ENCODE assay signal across 8 cellular contexts in the genomic region with DNA sequence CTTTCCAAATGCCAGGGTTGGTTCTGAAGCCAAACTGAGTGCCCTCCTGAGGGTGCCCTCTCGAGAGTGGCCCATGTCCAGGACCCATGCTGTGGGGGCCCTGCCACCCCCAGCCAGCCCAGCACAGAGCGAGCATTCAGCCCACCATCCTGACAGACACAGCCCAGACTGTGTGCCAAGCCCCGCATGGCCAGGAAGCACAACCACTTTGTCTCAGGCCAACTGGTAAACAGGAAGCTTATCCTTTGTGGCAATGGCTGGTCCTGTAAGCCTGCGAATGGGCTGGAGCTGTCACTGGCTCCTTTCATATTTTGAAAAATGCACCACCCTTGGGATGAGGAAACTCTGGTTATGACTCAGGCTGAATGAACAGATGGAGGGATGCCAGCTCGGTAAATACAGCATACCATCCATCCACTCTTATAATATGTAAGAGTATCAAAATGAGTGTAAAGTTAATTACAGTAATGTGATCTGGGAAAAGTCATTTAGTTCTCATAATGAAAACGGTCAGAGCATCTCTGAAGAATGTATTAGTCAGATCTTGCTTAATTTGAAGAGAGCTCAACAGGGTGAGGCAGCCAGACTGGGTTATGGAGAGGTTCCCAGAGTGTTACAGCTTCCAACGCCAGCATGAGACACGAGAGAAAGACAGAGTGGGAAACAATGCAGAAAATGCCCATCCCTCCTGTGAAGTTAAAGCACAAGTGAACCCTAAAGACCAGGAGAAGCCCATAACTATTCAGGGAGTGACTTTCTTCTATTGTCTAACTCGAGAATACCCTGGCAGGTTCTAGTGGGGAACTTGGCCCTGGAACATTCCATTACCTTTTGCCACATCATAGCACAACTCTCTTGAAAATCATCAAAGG.
A peak's percentile ranks its signal among the peaks of the same experiment; 100 is the strongest.
DNase-seq lines count a peak whose midpoint lies in the region; ATAC-seq, FAIRE-seq and TF ChIP-seq lines count a peak whose summit lies in the region.

No MANE protein-coding gene starts in this region.

- no peaks in the 10 kb centered on the region for H3K9me3 ChIP-seq in kidney (ENCODE audit: control insufficient read depth in 1 of 2, low read length in 2 of 2)
- H3K9me3 ChIP-seq in spleen: no peaks in the 10 kb centered on the region

- ATAC-seq in GM21390 (IDR thresholded peaks at IDR 0.05; ENCODE audit: unreplicated experiment): peak; percentile 19
- ATAC-seq in T-cell (replicated peaks in 1 of 4): peak; percentile 6 to 17 (median 7)

- H3K9ac ChIP-seq in kidney (ENCODE audit: low read length in 2 of 2): peak overlapping the region in 1 of 2 donors; percentile 47

- peaks cover 5 to 8% of the 10 kb centered on the region in 2 donors for H3K36me3 ChIP-seq in kidney (ENCODE audit: control insufficient read depth in 1 of 2, insufficient read depth in 2 of 2, low read length in 2 of 2)
- H3K36me3 ChIP-seq in spleen: peaks cover 0 to 39% (median 3%) of the 10 kb centered on the region in 6 donors

- TF ChIP-seq CTCF in kidney (IDR thresholded peaks at IDR 0.05; ENCODE audit: borderline replicate concordance, extremely low read depth, insufficient read depth) (no peak), spleen (IDR thresholded peaks at IDR 0.05 in 8 of 11, conservative IDR thresholded peaks at IDR 0.05 in 3 of 11) (no peak)

- 4 to 13% (median 8%) methylated on average over 8 to 9 of the region's 9 CpGs for WGBS in spleen, 5 donors

- TF ChIP-seq POLR2A in spleen (IDR thresholded peaks at IDR 0.05): no peak

- POLR2A ChIA-PET in T-cell (lab: Charles Lee): interaction anchor here (0.8 to 3.6 kb wide), 5 partner anchors 21 to 65 kb away, joined by 3 to 88 read pairs (median 5); a partner anchor contains a TSS

- CTCF ChIA-PET in T-cell (lab: Charles Lee): interaction anchor here (0.5 to 4.3 kb wide), 9 partner anchors 9 to 1340 kb away, joined by 3 to 54 read pairs (median 9); a partner anchor contains a TSS

- peak overlapping the region; percentile 99 to 100 for H3K27ac Mint-ChIP-seq in T-cell

- no peak for FAIRE-seq in kidney (lab: Jason Lieb, UNC)

- H3K27me3 Mint-ChIP-seq in T-cell: no peaks in the 10 kb centered on the region

- no peaks in the 10 kb centered on the region for H3K27me3 ChIP-seq in spleen (replicated peaks in 1 of 7)

- no peak overlapping the region for H3K4me3 ChIP-seq in kidney (ENCODE audit: low read length in 2 of 2)
- peak overlapping the region in 6 of 8 donors; percentile 6 to 61 (median 17) for H3K4me3 ChIP-seq in spleen

- intact Hi-C loops in kidney (cut with DNase I) (no loop called here), spleen (cut with DNase I; ENCODE audit: low total_unique reads) (no loop called here)

- H3K4me1 ChIP-seq in kidney (ENCODE audit: control insufficient read depth in 1 of 2, insufficient read depth in 1 of 2, low read depth in 1 of 2, low read length in 2 of 2) (peaks cover 26 to 45% of the 10 kb centered on the region in 2 donors), spleen (peaks cover 60 to 98% (median 93%) of the 10 kb centered on the region in 6 donors)

- H3K4me1 Mint-ChIP-seq in T-cell: peaks cover 95 to 99% (median 97%) of the 10 kb centered on the region in 3 donors

- peak overlapping the region; percentile 69 to 78 (median 76) for H3K4me3 Mint-ChIP-seq in T-cell

- H3K9me3 Mint-ChIP-seq in T-cell: no peaks in the 10 kb centered on the region

- H3K27ac ChIP-seq in caudate nucleus (ENCODE audit: low read depth, low read length) (peak overlapping the region; percentile 80), kidney (ENCODE audit: low read depth in 2 of 2, low read length in 2 of 2) (peak overlapping the region; percentile 85 to 90), spleen (peak overlapping the region; percentile 91 to 98 (median 94))

- peaks cover 30% of the 10 kb centered on the region for H3K36me3 Mint-ChIP-seq in T-cell

- DNase-seq in COLO829 (ENCODE audit: low spot score) (peak; percentile 98), Kasumi-1 (lab: John Stamatoyannopoulos, UW) (peak; percentile 69 to 75), T-cell (peak in 5 of 34 experiments; percentile 21 to 54 (median 47)), caudate nucleus (lab: John Stamatoyannopoulos, UW) (peak in 58 of 61 donors; percentile 13 to 86 (median 66)), kidney (peak; percentile 82), spleen (peak; percentile 89), NCI-H2227 (lab: John Stamatoyannopoulos, UW; ENCODE audit: unreplicated experiment) (no peak)

Comparison
In these comparisons a context has a peak if more than half of its experiments do, and no peak if none do; other contexts are left out.
1. H3K4me3 ChIP-seq: peak in spleen (6 of 8); none in kidney (0 of 2).
2. Peak in every context shown above with its lines, with median percentiles within 50 percentile points of each other: H3K27ac ChIP-seq.